Comparison of ENCODE assay signal across 8 cellular contexts in the genomic region with DNA sequence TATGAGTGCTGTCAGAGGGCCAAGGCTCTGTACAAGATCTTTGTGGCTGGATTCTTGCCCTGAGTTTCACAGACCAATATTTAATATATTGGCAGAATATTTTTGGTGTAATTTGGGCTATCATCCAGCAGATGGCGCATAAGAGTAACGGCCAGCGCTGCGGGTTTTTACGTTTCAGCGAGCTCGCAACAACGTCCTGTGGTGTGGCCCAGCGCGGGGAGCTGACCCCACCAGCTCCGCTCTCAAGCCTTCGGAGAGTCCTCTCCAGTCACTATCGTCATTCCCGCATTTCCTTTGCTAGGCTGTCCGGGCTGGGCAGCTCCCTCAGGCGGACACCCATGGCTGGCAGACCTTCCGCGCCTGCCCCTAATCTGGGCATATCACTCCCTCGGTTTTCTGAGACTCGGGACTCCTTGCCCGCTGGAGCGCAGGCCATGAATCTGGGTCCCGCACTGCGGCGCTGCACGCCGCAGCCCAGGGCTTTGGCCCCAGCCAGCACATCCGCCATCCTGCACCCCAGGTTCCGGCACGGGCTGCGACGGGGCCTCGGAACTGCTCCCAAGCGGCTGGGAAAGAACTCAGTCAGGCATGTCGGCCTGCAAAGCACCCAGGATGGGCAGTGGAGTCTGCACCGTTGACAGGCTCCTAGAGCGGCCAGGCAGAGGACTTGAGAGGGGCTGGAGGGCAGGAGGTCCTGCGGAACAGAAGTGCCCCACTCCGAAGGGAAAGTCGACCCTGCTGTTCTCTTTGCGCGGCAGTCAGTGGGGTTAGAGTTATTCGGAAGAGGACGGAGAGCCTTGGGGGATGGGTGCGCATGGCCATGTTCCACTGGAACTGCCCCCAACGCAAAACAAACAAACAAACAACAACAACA. TPM values are rescaled to one million over a fixed set of nuclear protein-coding genes. Genes with fewer than 3 reads are reported as not detected.
DNase-seq lines count a peak whose midpoint lies in the region; ATAC-seq lines count a peak whose summit lies in the region.

No MANE protein-coding gene starts in this region.

- CTCF ChIA-PET in activated CD8-positive, alpha-beta T cell treated with anti-CD3 and anti-CD28 coated beads, Interleukin-2, amount 10 ng/mL, durations not matched to agents 7 days and 5 days (lab: Charles Lee), result interaction anchor here (0.6 to 3.1 kb wide), 49 partner anchors 10 to 964 kb away, joined by 3 to 34 read pairs (median 4); partner anchors contain the start of genes CLEC7A and OLR1

- DNase-seq in DMS79 (lab: John Stamatoyannopoulos, UW) (peak; percentile 12), NCI-H510A treated with DMSO at 0.1 percent for 48 hours (lab: John Stamatoyannopoulos, UW) (peak; percentile 74), lung microvascular endothelial cell (ENCODE audit: low read depth in 2 of 2) (peak; percentile 76 to 78)
- DNase-seq in activated CD8-positive, alpha-beta T cell treated with anti-CD3 and anti-CD28 coated beads, Interleukin-2, amount 10 ng/mL, durations not matched to agents 7 days and 5 days, result peak; percentile 73
- peak; percentile 25 for DNase-seq in effector CD8-positive, alpha-beta T cell (lab: John Stamatoyannopoulos, UW)
- DNase-seq in stimulated activated CD4-positive, alpha-beta T cell treated with anti-CD3 and anti-CD28 coated beads, Interleukin-4, amount 100 ng/mL, for 48 hours (ENCODE audit: low read depth in 2 of 2), result peak; percentile 24

- H3K36me3 Mint-ChIP-seq in activated CD8-positive, alpha-beta T cell treated with anti-CD3 and anti-CD28 coated beads, Interleukin-2, amount 10 ng/mL, durations not matched to agents 7 days and 5 days (ENCODE audit: low read depth), result no peaks in the 10 kb centered on the region

- peak; percentile 55 for ATAC-seq in HG02759 (IDR thresholded peaks at IDR 0.05; ENCODE audit: unreplicated experiment)
- ATAC-seq in activated CD8-positive, alpha-beta T cell treated with anti-CD3 and anti-CD28 coated beads, Interleukin-2, amount 10 ng/mL, durations not matched to agents 7 days and 5 days, result peak; percentile 83
- ATAC-seq in HG02884 (IDR thresholded peaks at IDR 0.05; ENCODE audit: unreplicated experiment), result no peak

- no peaks in the 10 kb centered on the region for H3K9me3 Mint-ChIP-seq in activated CD8-positive, alpha-beta T cell treated with anti-CD3 and anti-CD28 coated beads, Interleukin-2, amount 10 ng/mL, durations not matched to agents 7 days and 5 days (ENCODE audit: insufficient read depth)

- peaks cover 12% of the 10 kb centered on the region for H3K27me3 Mint-ChIP-seq in activated CD8-positive, alpha-beta T cell treated with anti-CD3 and anti-CD28 coated beads, Interleukin-2, amount 10 ng/mL, durations not matched to agents 7 days and 5 days (ENCODE audit: low read depth)

- H3K27ac Mint-ChIP-seq in activated CD8-positive, alpha-beta T cell treated with anti-CD3 and anti-CD28 coated beads, Interleukin-2, amount 10 ng/mL, durations not matched to agents 7 days and 5 days, result peak overlapping the region; percentile 75

- peak overlapping the region; percentile 88 for H3K4me3 Mint-ChIP-seq in activated CD8-positive, alpha-beta T cell treated with anti-CD3 and anti-CD28 coated beads, Interleukin-2, amount 10 ng/mL, durations not matched to agents 7 days and 5 days

- POLR2A ChIA-PET in activated CD8-positive, alpha-beta T cell treated with anti-CD3 and anti-CD28 coated beads, Interleukin-2, amount 10 ng/mL, durations not matched to agents 7 days and 5 days (lab: Charles Lee), result interaction anchor here (1.6 kb wide), 1 partner anchor 519 kb away, joined by 5 read pairs; no protein-coding TSS in a partner anchor

- H3K4me1 Mint-ChIP-seq in activated CD8-positive, alpha-beta T cell treated with anti-CD3 and anti-CD28 coated beads, Interleukin-2, amount 10 ng/mL, durations not matched to agents 7 days and 5 days (ENCODE audit: low read depth), result peaks cover 12% of the 10 kb centered on the region

RNA-seq across cellular contexts. Expression of gene OLR1, which starts 18.4 kb away (rescaled TPM):
- total RNA-seq in activated CD8-positive, alpha-beta T cell treated with anti-CD3 and anti-CD28 coated beads, Interleukin-2, amount 10 ng/mL, durations not matched to agents 7 days and 5 days, result not detected
- total RNA-seq in lung microvascular endothelial cell, result not detected in 2 replicates

RNA-seq across cellular contexts. Expression of gene CLEC7A, which starts 23.5 kb away (rescaled TPM):
- not detected for total RNA-seq in activated CD8-positive, alpha-beta T cell treated with anti-CD3 and anti-CD28 coated beads, Interleukin-2, amount 10 ng/mL, durations not matched to agents 7 days and 5 days
- total RNA-seq in lung microvascular endothelial cell, result 0.20 and 0.22 TPM in 2 replicates

RNA-seq across cellular contexts. Expression of gene TMEM52B, which starts 25.3 kb away (rescaled TPM):
- not detected for total RNA-seq in activated CD8-positive, alpha-beta T cell treated with anti-CD3 and anti-CD28 coated beads, Interleukin-2, amount 10 ng/mL, durations not matched to agents 7 days and 5 days
- total RNA-seq in lung microvascular endothelial cell, result not detected in 2 replicates

RNA-seq across cellular contexts. Expression of gene CLEC1A, which starts 54.7 kb away (rescaled TPM):
- total RNA-seq in activated CD8-positive, alpha-beta T cell treated with anti-CD3 and anti-CD28 coated beads, Interleukin-2, amount 10 ng/mL, durations not matched to agents 7 days and 5 days, result not detected
- total RNA-seq in lung microvascular endothelial cell, result 12.5 and 14.4 TPM in 2 replicates

RNA-seq across cellular contexts. Expression of gene GABARAPL1, which starts 59.2 kb away (rescaled TPM):
- 10 to 100 TPM; 15.1 to 17.0 TPM for total RNA-seq in activated CD8-positive, alpha-beta T cell treated with anti-CD3 and anti-CD28 coated beads, Interleukin-2, amount 10 ng/mL, durations not matched to agents 7 days and 5 days
- 72.4 and 159 TPM in 2 replicates for total RNA-seq in lung microvascular endothelial cell

Comparison
In these comparisons a context has a peak if more than half of its experiments do, and no peak if none do; other contexts are left out.
1. DNase-seq: peak in every context shown above with its lines; median percentile 77 in lung microvascular endothelial cell; 74 in NCI-H510A treated with DMSO at 0.1 percent for 48 hours; 73 in activated CD8-positive, alpha-beta T cell treated with anti-CD3 and anti-CD28 coated beads, Interleukin-2, amount 10 ng/mL, durations not matched to agents 7 days and 5 days; 25 in effector CD8-positive, alpha-beta T cell; 24 in stimulated activated CD4-positive, alpha-beta T cell treated with anti-CD3 and anti-CD28 coated beads, Interleukin-4, amount 100 ng/mL, for 48 hours; 12 in DMS79.